ENCODE assay signal across 1 cellular context in the genomic region with DNA sequence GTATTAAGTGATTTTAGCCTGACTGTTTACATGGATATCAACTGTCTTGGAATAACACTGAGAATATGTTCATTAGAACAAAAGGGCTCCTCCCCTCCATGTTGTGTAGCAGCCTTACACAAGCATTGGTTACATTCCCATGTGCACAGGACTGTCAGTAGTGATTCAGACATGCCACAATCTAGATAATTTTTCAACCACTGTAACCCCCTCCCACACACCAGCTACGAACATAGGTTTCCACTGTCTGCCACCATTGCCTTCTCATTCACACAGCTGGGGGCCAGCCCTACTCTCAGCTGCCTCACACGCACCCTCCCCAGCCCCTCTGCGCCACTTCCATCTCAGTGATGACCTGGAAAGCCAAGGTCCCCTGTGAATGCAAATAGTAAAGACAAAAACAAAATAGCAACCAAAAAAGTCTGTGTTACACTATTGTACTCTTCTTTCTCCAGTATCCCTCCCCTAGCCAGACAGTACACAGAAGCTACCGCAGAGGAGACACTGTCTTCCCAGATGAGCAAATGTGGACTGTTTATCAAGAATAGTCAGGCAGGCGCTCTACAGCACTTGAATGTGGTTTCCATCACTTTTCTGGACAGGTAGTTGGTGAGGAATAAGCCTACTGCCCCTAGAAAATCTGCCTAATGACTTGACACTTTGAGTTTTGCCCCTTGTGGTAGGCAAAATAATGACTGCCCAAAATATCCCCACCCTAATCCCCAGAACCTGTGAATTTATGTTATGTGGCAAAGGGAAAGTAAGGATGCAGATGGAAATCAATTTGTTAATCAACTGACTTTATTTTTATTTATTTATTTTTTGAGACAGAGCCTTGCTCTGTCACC.
TF ChIP-seq lines count a peak whose summit lies in the region.

No MANE protein-coding gene starts in this region.

TF ChIP-seq in GM12878, 131 proteins besides CTCF, POLR2A, EP300 and RAD21:
- TF ChIP-seq RELA (IDR thresholded peaks at IDR 0.05; ENCODE audit: borderline replicate concordance, partially characterized antibody) = no peak
- no peak for TF ChIP-seq IKZF1 (conservative IDR thresholded peaks at IDR 0.05)
- TF ChIP-seq, protein P1, sequence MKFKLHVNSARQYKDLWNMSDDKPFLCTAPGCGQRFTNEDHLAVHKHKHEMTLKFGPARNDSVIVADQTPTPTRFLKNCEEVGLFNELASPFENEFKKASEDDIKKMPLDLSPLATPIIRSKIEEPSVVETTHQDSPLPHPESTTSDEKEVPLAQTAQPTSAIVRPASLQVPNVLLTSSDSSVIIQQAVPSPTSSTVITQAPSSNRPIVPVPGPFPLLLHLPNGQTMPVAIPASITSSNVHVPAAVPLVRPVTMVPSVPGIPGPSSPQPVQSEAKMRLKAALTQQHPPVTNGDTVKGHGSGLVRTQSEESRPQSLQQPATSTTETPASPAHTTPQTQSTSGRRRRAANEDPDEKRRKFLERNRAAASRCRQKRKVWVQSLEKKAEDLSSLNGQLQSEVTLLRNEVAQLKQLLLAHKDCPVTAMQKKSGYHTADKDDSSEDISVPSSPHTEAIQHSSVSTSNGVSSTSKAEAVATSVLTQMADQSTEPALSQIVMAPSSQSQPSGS (IDR thresholded peaks at IDR 0.05; ENCODE audit: low read length) = no peak
- TF ChIP-seq, protein P2, sequence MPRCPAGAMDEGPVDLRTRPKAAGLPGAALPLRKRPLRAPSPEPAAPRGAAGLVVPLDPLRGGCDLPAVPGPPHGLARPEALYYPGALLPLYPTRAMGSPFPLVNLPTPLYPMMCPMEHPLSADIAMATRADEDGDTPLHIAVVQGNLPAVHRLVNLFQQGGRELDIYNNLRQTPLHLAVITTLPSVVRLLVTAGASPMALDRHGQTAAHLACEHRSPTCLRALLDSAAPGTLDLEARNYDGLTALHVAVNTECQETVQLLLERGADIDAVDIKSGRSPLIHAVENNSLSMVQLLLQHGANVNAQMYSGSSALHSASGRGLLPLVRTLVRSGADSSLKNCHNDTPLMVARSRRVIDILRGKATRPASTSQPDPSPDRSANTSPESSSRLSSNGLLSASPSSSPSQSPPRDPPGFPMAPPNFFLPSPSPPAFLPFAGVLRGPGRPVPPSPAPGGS (IDR thresholded peaks at IDR 0.05; ENCODE audit: borderline replicate concordance, insufficient read depth, low read depth, low read length, poor library complexity, severe bottlenecking) = no peak
- TF ChIP-seq MYB (IDR thresholded peaks at IDR 0.05; ENCODE audit: borderline replicate concordance, low read depth, low read length) = no peak
- TF ChIP-seq MEF2A (IDR thresholded peaks at IDR 0.05; ENCODE audit: insufficient read depth, low read depth, low read length) = no peak
- TF ChIP-seq, protein P3, sequence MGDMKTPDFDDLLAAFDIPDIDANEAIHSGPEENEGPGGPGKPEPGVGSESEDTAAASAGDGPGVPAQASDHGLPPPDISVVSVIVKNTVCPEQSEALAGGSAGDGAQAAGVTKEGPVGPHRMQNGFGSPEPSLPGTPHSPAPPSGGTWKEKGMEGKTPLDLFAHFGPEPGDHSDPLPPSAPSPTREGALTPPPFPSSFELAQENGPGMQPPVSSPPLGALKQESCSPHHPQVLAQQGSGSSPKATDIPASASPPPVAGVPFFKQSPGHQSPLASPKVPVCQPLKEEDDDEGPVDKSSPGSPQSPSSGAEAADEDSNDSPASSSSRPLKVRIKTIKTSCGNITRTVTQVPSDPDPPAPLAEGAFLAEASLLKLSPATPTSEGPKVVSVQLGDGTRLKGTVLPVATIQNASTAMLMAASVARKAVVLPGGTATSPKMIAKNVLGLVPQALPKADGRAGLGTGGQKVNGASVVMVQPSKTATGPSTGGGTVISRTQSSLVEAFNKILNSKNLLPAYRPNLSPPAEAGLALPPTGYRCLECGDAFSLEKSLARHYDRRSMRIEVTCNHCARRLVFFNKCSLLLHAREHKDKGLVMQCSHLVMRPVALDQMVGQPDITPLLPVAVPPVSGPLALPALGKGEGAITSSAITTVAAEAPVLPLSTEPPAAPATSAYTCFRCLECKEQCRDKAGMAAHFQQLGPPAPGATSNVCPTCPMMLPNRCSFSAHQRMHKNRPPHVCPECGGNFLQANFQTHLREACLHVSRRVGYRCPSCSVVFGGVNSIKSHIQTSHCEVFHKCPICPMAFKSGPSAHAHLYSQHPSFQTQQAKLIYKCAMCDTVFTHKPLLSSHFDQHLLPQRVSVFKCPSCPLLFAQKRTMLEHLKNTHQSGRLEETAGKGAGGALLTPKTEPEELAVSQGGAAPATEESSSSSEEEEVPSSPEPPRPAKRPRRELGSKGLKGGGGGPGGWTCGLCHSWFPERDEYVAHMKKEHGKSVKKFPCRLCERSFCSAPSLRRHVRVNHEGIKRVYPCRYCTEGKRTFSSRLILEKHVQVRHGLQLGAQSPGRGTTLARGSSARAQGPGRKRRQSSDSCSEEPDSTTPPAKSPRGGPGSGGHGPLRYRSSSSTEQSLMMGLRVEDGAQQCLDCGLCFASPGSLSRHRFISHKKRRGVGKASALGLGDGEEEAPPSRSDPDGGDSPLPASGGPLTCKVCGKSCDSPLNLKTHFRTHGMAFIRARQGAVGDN (IDR thresholded peaks at IDR 0.05) = no peak
- no peak for TF ChIP-seq POLR2AphosphoS2 (IDR thresholded peaks at IDR 0.05; ENCODE audit: low read depth, low read length)
- no peak for TF ChIP-seq ZZZ3 (IDR thresholded peaks at IDR 0.05; ENCODE audit: control insufficient read depth, insufficient read length, low read depth)
- TF ChIP-seq, protein P4, sequence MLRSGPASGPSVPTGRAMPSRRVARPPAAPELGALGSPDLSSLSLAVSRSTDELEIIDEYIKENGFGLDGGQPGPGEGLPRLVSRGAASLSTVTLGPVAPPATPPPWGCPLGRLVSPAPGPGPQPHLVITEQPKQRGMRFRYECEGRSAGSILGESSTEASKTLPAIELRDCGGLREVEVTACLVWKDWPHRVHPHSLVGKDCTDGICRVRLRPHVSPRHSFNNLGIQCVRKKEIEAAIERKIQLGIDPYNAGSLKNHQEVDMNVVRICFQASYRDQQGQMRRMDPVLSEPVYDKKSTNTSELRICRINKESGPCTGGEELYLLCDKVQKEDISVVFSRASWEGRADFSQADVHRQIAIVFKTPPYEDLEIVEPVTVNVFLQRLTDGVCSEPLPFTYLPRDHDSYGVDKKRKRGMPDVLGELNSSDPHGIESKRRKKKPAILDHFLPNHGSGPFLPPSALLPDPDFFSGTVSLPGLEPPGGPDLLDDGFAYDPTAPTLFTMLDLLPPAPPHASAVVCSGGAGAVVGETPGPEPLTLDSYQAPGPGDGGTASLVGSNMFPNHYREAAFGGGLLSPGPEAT (IDR thresholded peaks at IDR 0.05; ENCODE audit: low read depth) = no peak
- TF ChIP-seq, protein P5, sequence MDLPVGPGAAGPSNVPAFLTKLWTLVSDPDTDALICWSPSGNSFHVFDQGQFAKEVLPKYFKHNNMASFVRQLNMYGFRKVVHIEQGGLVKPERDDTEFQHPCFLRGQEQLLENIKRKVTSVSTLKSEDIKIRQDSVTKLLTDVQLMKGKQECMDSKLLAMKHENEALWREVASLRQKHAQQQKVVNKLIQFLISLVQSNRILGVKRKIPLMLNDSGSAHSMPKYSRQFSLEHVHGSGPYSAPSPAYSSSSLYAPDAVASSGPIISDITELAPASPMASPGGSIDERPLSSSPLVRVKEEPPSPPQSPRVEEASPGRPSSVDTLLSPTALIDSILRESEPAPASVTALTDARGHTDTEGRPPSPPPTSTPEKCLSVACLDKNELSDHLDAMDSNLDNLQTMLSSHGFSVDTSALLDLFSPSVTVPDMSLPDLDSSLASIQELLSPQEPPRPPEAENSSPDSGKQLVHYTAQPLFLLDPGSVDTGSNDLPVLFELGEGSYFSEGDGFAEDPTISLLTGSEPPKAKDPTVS (IDR thresholded peaks at IDR 0.05; ENCODE audit: low read depth, low read length) = no peak
- no peak for TF ChIP-seq TBL1XR1 (IDR thresholded peaks at IDR 0.05; ENCODE audit: low read depth, low read length)
- TF ChIP-seq, protein P6, sequence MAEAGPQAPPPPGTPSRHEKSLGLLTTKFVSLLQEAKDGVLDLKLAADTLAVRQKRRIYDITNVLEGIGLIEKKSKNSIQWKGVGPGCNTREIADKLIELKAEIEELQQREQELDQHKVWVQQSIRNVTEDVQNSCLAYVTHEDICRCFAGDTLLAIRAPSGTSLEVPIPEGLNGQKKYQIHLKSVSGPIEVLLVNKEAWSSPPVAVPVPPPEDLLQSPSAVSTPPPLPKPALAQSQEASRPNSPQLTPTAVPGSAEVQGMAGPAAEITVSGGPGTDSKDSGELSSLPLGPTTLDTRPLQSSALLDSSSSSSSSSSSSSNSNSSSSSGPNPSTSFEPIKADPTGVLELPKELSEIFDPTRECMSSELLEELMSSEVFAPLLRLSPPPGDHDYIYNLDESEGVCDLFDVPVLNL (IDR thresholded peaks at IDR 0.05; ENCODE audit: low read depth, low read length) = no peak
- no peak for TF ChIP-seq RAD51 (IDR thresholded peaks at IDR 0.05)
- no peak for TF ChIP-seq RBBP5 (conservative IDR thresholded peaks at IDR 0.05)
- TF ChIP-seq EGR1 (IDR thresholded peaks at IDR 0.05; ENCODE audit: borderline replicate concordance in 1 of 2, low read depth in 2 of 2, low read length in 2 of 2) = no peak
- no peak for TF ChIP-seq EED (IDR thresholded peaks at IDR 0.05; ENCODE audit: low read depth)
- no peak for TF ChIP-seq HDAC2 (IDR thresholded peaks at IDR 0.05)
- no peak for TF ChIP-seq KAT2A (conservative IDR thresholded peaks at IDR 0.05; ENCODE audit: control insufficient read depth, low read depth, low read length)
- TF ChIP-seq ZNF274 (IDR thresholded peaks at IDR 0.05; ENCODE audit: insufficient read depth, insufficient read length) = no peak
TF ChIP-seq in GM12878: peak in this region for 0.
